8 cellular contexts compared by ENCODE assay signal in the genomic region with DNA sequence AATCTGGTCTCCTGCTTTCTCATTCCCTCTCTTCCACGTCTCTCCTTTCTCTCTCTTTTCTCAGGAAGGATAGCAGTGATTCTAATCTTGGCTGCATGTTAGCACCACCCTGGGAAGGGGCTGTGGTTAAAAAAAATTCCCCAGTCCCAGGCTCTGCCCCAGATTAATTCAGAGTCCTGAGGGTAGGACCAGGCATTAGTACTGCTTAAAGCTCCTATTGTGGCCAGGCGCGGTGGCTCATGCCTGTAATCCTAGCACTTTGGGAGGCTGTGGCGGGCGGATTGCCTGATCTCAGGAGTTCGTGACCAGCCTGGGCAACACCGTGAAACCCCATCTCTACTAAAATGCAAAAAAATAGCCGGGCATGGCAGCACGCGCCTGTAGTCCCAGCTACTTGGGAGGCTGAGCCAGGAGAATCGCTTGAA. TPM values are rescaled to one million over a fixed set of nuclear protein-coding genes. Genes with fewer than 3 reads are reported as not detected.
A peak's percentile ranks its signal among the peaks of the same experiment; 100 is the strongest.
DNase-seq lines count a peak whose midpoint lies in the region; ATAC-seq and TF ChIP-seq lines count a peak whose summit lies in the region.

No MANE protein-coding gene starts in this region.

- peak overlapping the region; percentile 75 for H3K4me3 Mint-ChIP-seq in HFFc6
- peak overlapping the region in 7 of 8 donors; percentile 1 to 91 (median 80) for H3K4me3 Mint-ChIP-seq in naive B cell

- H3K4me3 ChIP-seq in ACC112 (ENCODE audit: low read depth, low read length) = peak overlapping the region; percentile 64; the same call in 1 of the 2 replicates

- peak overlapping the region; percentile 90 for H3K27ac Mint-ChIP-seq in HFFc6
- H3K27ac Mint-ChIP-seq in naive B cell = peak overlapping the region; percentile 60 to 95 (median 80)

- H3K27me3 ChIP-seq in ACC112 (ENCODE audit: insufficient read depth, low read length) = no peaks in the 10 kb centered on the region

- peak overlapping the region; percentile 94 for H3K27ac ChIP-seq in ACC112 (ENCODE audit: low read depth, low read length)

- no peaks in the 10 kb centered on the region for H3K36me3 Mint-ChIP-seq in HFFc6 (ENCODE audit: low read depth)
- no peaks in the 10 kb centered on the region for H3K36me3 Mint-ChIP-seq in naive B cell

- H3K4me1 Mint-ChIP-seq in HFFc6 (ENCODE audit: low read depth) (peaks cover 80% of the 10 kb centered on the region), naive B cell (peaks cover 42 to 77% (median 68%) of the 10 kb centered on the region in 3 donors)

- DNase-seq in HFFc6 (no peak), astrocyte of the hippocampus (ENCODE audit: low read depth, low spot score) (peak; percentile 66), naive B cell (no peak), globus pallidus (ENCODE audit: low spot score) (no peak), SK-N-DZ (ENCODE audit: low spot score) (no peak), NCI-H2029 (lab: John Stamatoyannopoulos, UW) (no peak)

- H3K36me3 ChIP-seq in ACC112 (ENCODE audit: insufficient read depth, low read length) = no peaks in the 10 kb centered on the region

- no peaks in the 10 kb centered on the region for H3K79me2 ChIP-seq in ACC112 (ENCODE audit: control insufficient read depth, insufficient read depth, low read length, unreplicated experiment)

- H3K4me1 ChIP-seq in ACC112 (ENCODE audit: control insufficient read depth, insufficient read depth, low read length, unreplicated experiment) = peaks cover 63% of the 10 kb centered on the region

- TF ChIP-seq CTCF in HFFc6 (IDR thresholded peaks at IDR 0.05) = no peak

- H3K9me3 Mint-ChIP-seq in HFFc6 (peaks cover 5% of the 10 kb centered on the region; the same call in 1 of the 2 replicates), naive B cell (no peaks in the 10 kb centered on the region)

- ATAC-seq in naive B cell (ENCODE audit: low read depth in 2 of 2) (no peak), HG02852 (IDR thresholded peaks at IDR 0.05; ENCODE audit: unreplicated experiment) (no peak)

- H2AFZ ChIP-seq in ACC112 (ENCODE audit: low read length, unreplicated experiment) = peak overlapping the region; percentile 97

- H3K27me3 Mint-ChIP-seq in HFFc6 (ENCODE audit: insufficient read depth) = no peaks in the 10 kb centered on the region; the same call in 1 of the 2 replicates
- H3K27me3 Mint-ChIP-seq in naive B cell = no peaks in the 10 kb centered on the region

RNA-seq across cellular contexts. Expression of a gene that starts 35.4 kb away (rescaled TPM):
- total RNA-seq in HFFc6 (2021; fragmentation: NEBNext Ultra II Directional; extraction: Animal tissue kit (Norgen Biotek cat#: 25700)) = 10 to 100 TPM; 31.7 to 35.8 (median 33.6) TPM
- 10 to 100 TPM; 33.3 to 77.6 (median 62.5) TPM for polyA plus RNA-seq in naive B cell (ENCODE audit: low read depth in 6 of 6)
- polyA plus RNA-seq in SK-N-DZ (2014; cell fraction: cytosol; rRNA removed) = 46.4 and 51.0 TPM in 2 replicates
- 78.8 and 81.0 TPM in 2 replicates for polyA plus RNA-seq in SK-N-DZ (2014; cell fraction: nucleus; rRNA removed)
